In genomic region chr11:132472411-132473205, GRCh38 we compare ENCODE assay signal across 20 cellular contexts.
A peak's percentile ranks its signal among the peaks of the same experiment; 100 is the strongest.
DNase-seq lines count a peak whose midpoint lies in the region; ATAC-seq and TF ChIP-seq lines count a peak whose summit lies in the region.
"Had no signal": no experiment of that assay in that cellular context is flagged by ENCODE, and none has a peak within 500 bp of the region (broad histone marks: within the 10 kb centered on the region; RNA-seq: fewer than 3 reads in every experiment).

No MANE protein-coding gene starts in this region.

- no peaks in the 10 kb centered on the region for H3K9me3 Mint-ChIP-seq in HFFc6
- H3K9me3 Mint-ChIP-seq in activated naive CD4-positive, alpha-beta T cell treated with anti-CD3 and anti-CD28 coated beads, Interleukin-2, amount 10 ng/mL, durations not matched to agents 7 days and 5 days, result peaks cover 13% of the 10 kb centered on the region
- H3K9me3 Mint-ChIP-seq in stimulated activated naive B cell treated with anti-CD40 and anti-IgM and Interleukin-4, amounts not matched to agents 10 μg/mL and 1 μg/mL and 100 μg/mL, for 72 hours, result no peaks in the 10 kb centered on the region

- CTCF ChIA-PET in activated naive CD4-positive, alpha-beta T cell treated with anti-CD3 and anti-CD28 coated beads, Interleukin-2, amount 10 ng/mL, durations not matched to agents 7 days and 5 days (lab: Charles Lee), result no interaction called here

- ATAC-seq in HG02938 (IDR thresholded peaks at IDR 0.05; ENCODE audit: unreplicated experiment), result no peak
- ATAC-seq in stimulated activated naive B cell treated with anti-CD40 and anti-IgM and Interleukin-4, amounts not matched to agents 10 μg/mL and 1 μg/mL and 100 μg/mL, for 72 hours (replicated peaks), result no peak
- ATAC-seq: left ventricle myocardium superior, PC-3, right lobe of liver had no signal

- H3K36me3 Mint-ChIP-seq in HFFc6 (ENCODE audit: low read depth), result no peaks in the 10 kb centered on the region
- no peaks in the 10 kb centered on the region for H3K36me3 Mint-ChIP-seq in activated naive CD4-positive, alpha-beta T cell treated with anti-CD3 and anti-CD28 coated beads, Interleukin-2, amount 10 ng/mL, durations not matched to agents 7 days and 5 days
- H3K36me3 Mint-ChIP-seq in stimulated activated naive B cell treated with anti-CD40 and anti-IgM and Interleukin-4, amounts not matched to agents 10 μg/mL and 1 μg/mL and 100 μg/mL, for 72 hours, result no peaks in the 10 kb centered on the region
- H3K36me3 Mint-ChIP-seq: naive B cell had no signal

- H3K4me1 Mint-ChIP-seq in HFFc6 (ENCODE audit: low read depth), result peaks cover 9% of the 10 kb centered on the region
- H3K4me1 Mint-ChIP-seq in activated naive CD4-positive, alpha-beta T cell treated with anti-CD3 and anti-CD28 coated beads, Interleukin-2, amount 10 ng/mL, durations not matched to agents 7 days and 5 days, result no peaks in the 10 kb centered on the region
- H3K4me1 Mint-ChIP-seq in stimulated activated naive B cell treated with anti-CD40 and anti-IgM and Interleukin-4, amounts not matched to agents 10 μg/mL and 1 μg/mL and 100 μg/mL, for 72 hours, result no peaks in the 10 kb centered on the region
- H3K4me1 Mint-ChIP-seq: naive B cell had no signal

- H3K27ac Mint-ChIP-seq in HFFc6, result peak overlapping the region; percentile 71; the same call in 1 of the 2 replicates
- no peak overlapping the region for H3K27ac Mint-ChIP-seq in activated naive CD4-positive, alpha-beta T cell treated with anti-CD3 and anti-CD28 coated beads, Interleukin-2, amount 10 ng/mL, durations not matched to agents 7 days and 5 days
- H3K27ac Mint-ChIP-seq in stimulated activated naive B cell treated with anti-CD40 and anti-IgM and Interleukin-4, amounts not matched to agents 10 μg/mL and 1 μg/mL and 100 μg/mL, for 72 hours, result no peak overlapping the region
- H3K27ac Mint-ChIP-seq: activated T-helper 2 cell treated with anti-CD3 and anti-CD28 coated beads, Interferon-gamma antibody, Interleukin-2, Interleukin-4, amounts not matched to agents 10 μg/mL and 5 μg/mL and 100 μg/mL, durations not matched to agents 14 hours and 24 hours and 36 hours; naive B cell; T-helper 2 cell treated with Interferon-gamma antibody and Interleukin-4, amounts not matched to agents 5 μg/mL and 100 μg/mL, for 36 hours had no signal

- H3K4me3 Mint-ChIP-seq in HFFc6, result no peak overlapping the region
- no peak overlapping the region for H3K4me3 Mint-ChIP-seq in activated naive CD4-positive, alpha-beta T cell treated with anti-CD3 and anti-CD28 coated beads, Interleukin-2, amount 10 ng/mL, durations not matched to agents 7 days and 5 days
- no peak overlapping the region for H3K4me3 Mint-ChIP-seq in stimulated activated naive B cell treated with anti-CD40 and anti-IgM and Interleukin-4, amounts not matched to agents 10 μg/mL and 1 μg/mL and 100 μg/mL, for 72 hours
- H3K4me3 Mint-ChIP-seq: naive B cell; T-helper 2 cell treated with Interferon-gamma antibody and Interleukin-4, amounts not matched to agents 5 μg/mL and 100 μg/mL, for 36 hours had no signal

- peaks cover 5% of the 10 kb centered on the region for H3K27me3 Mint-ChIP-seq in HFFc6 (ENCODE audit: insufficient read depth)
- no peaks in the 10 kb centered on the region for H3K27me3 Mint-ChIP-seq in activated naive CD4-positive, alpha-beta T cell treated with anti-CD3 and anti-CD28 coated beads, Interleukin-2, amount 10 ng/mL, durations not matched to agents 7 days and 5 days
- no peaks in the 10 kb centered on the region for H3K27me3 Mint-ChIP-seq in stimulated activated naive B cell treated with anti-CD40 and anti-IgM and Interleukin-4, amounts not matched to agents 10 μg/mL and 1 μg/mL and 100 μg/mL, for 72 hours
- H3K27me3 Mint-ChIP-seq: naive B cell had no signal

- DNase-seq in AG20443 (ENCODE audit: low spot score) (peak; percentile 70), HFFc6 (peak; percentile 67), dedifferentiated amniotic fluid mesenchymal stem cell (ENCODE audit: extremely low spot score) (peak; percentile 17), occipital lobe (lab: John Stamatoyannopoulos, UW) (peak; percentile 40), DMS 273 (lab: John Stamatoyannopoulos, UW; ENCODE audit: unreplicated experiment) (no peak)
- DNase-seq in activated naive CD4-positive, alpha-beta T cell treated with anti-CD3 and anti-CD28 coated beads, Interleukin-2, amount 10 ng/mL, durations not matched to agents 7 days and 5 days, result no peak
- DNase-seq in stimulated activated naive B cell treated with anti-CD40 and anti-IgM and Interleukin-4, amounts not matched to agents 10 μg/mL and 1 μg/mL and 100 μg/mL, for 72 hours, result no peak
- DNase-seq: activated CD4-positive, CD25-positive, alpha-beta regulatory T cell treated with anti-CD3 and anti-CD28 coated beads, Interleukin-2, amount 50 U/mL, for 72 hours; Caco-2; foreskin melanocyte; GDM1; KBM-7; left ventricle myocardium superior; naive B cell; NCI-H2081 treated with DMSO at 0.1 percent for 48 hours; PC-3; right lobe of liver had no signal

- peak; percentile 12; the same call in 1 of the 2 replicates for TF ChIP-seq CTCF in HFFc6 (IDR thresholded peaks at IDR 0.05)

Comparison
In these comparisons a context has a peak if more than half of its experiments do, and no peak if none do; other contexts are left out.
1. DNase-seq: peak in AG20443 (single experiment), HFFc6 (single experiment), dedifferentiated amniotic fluid mesenchymal stem cell (single experiment) and occipital lobe (single experiment); none in activated naive CD4-positive, alpha-beta T cell treated with anti-CD3 and anti-CD28 coated beads, Interleukin-2, amount 10 ng/mL, durations not matched to agents 7 days and 5 days (single experiment), DMS 273 (single experiment) and stimulated activated naive B cell treated with anti-CD40 and anti-IgM and Interleukin-4, amounts not matched to agents 10 μg/mL and 1 μg/mL and 100 μg/mL, for 72 hours (single experiment).